Comparison of ENCODE assay signal across 20 cellular contexts in genomic region chr1:207304710-207305151, GRCh38. TPM values are rescaled to one million over a fixed set of nuclear protein-coding genes. Genes with fewer than 3 reads are reported as not detected.
A peak's percentile ranks its signal among the peaks of the same experiment; 100 is the strongest.
DNase-seq lines count a peak whose midpoint lies in the region; ATAC-seq, FAIRE-seq and TF ChIP-seq lines count a peak whose summit lies in the region.
"Had no signal": no experiment of that assay in that cellular context is flagged by ENCODE, and none has a peak within 500 bp of the region (broad histone marks: within the 10 kb centered on the region; RNA-seq: fewer than 3 reads in every experiment).

No MANE protein-coding gene starts in this region.

- H3K27me3 ChIP-seq in bronchial epithelial cell (ENCODE audit: control insufficient read depth, insufficient read depth, low read length): no peaks in the 10 kb centered on the region
- H3K27me3 ChIP-seq: BLaER1, tibial nerve had no signal

- FAIRE-seq in bronchial epithelial cell (lab: Jason Lieb, UNC): no peak

- H3K36me3 ChIP-seq in bronchial epithelial cell (ENCODE audit: control insufficient read depth, insufficient read depth, low read length): no peaks in the 10 kb centered on the region
- H3K36me3 ChIP-seq: BLaER1, tibial nerve had no signal

- TF ChIP-seq CTCF in bronchial epithelial cell (IDR thresholded peaks at IDR 0.05; ENCODE audit: insufficient read depth, low read length, severe bottlenecking): no peak

- H3K27me3 Mint-ChIP-seq in stimulated activated naive CD8-positive, alpha-beta T cell treated with anti-CD3 and anti-CD28 coated beads, Interleukin-15, amount 100 ng/mL, for 72 hours: no peaks in the 10 kb centered on the region

- DNase-seq in DMS53 treated with DMSO at 0.1 percent for 48 hours (lab: John Stamatoyannopoulos, UW; ENCODE audit: unreplicated experiment): peak; percentile 99
- DNase-seq in bronchial epithelial cell (ENCODE audit: low read depth): peak; percentile 92
- no peak for DNase-seq in left colon
- no peak for DNase-seq in NOMO-1 treated with dmso at 0.1 percent for 144 hours (lab: John Stamatoyannopoulos, UW; ENCODE audit: unreplicated experiment)
- DNase-seq in mesenteric fat pad (ENCODE audit: low spot score): no peak
- DNase-seq in stimulated activated naive CD8-positive, alpha-beta T cell treated with anti-CD3 and anti-CD28 coated beads, Interleukin-15, amount 100 ng/mL, for 72 hours: no peak
- DNase-seq: activated CD4-positive, CD25-positive, alpha-beta regulatory T cell treated with anti-CD3 and anti-CD28 coated beads, Interleukin-2, amount 50 U/mL, for 72 hours; activated gamma-delta T cell treated with Interleukin-2 at 50 U/mL for 16 hours; aorta; KBM-7; left cardiac atrium; NCI-H1092 treated with DMSO at 0.1 percent for 48 hours; NCI-H226; nucleus accumbens had no signal

- peaks cover 28% of the 10 kb centered on the region for H3K4me1 Mint-ChIP-seq in stimulated activated naive CD8-positive, alpha-beta T cell treated with anti-CD3 and anti-CD28 coated beads, Interleukin-15, amount 100 ng/mL, for 72 hours

- no peak overlapping the region for H3K4me3 ChIP-seq in bronchial epithelial cell (ENCODE audit: low read depth, low read length)
- H3K4me3 ChIP-seq: BLaER1, skin epidermis, tibial nerve had no signal

- no peak overlapping the region for H3K27ac Mint-ChIP-seq in stimulated activated naive CD8-positive, alpha-beta T cell treated with anti-CD3 and anti-CD28 coated beads, Interleukin-15, amount 100 ng/mL, for 72 hours
- H3K27ac Mint-ChIP-seq: T-helper 2 cell treated with Interferon-gamma antibody and Interleukin-4, amounts not matched to agents 5 μg/mL and 100 μg/mL, for 36 hours had no signal

- intact Hi-C loops in left colon (cut with DNase I, micrococcal nuclease): no loop called here

- peaks cover 14 to 15% of the 10 kb centered on the region in 2 donors for H3K9me3 Mint-ChIP-seq in stimulated activated naive CD8-positive, alpha-beta T cell treated with anti-CD3 and anti-CD28 coated beads, Interleukin-15, amount 100 ng/mL, for 72 hours
- H3K9me3 Mint-ChIP-seq: T-helper 2 cell treated with Interferon-gamma antibody and Interleukin-4, amounts not matched to agents 5 μg/mL and 100 μg/mL, for 36 hours had no signal

- TF ChIP-seq RAD21 in Ishikawa (IDR thresholded peaks at IDR 0.05; ENCODE audit: low read depth): no peak

- ATAC-seq in left colon: peak; percentile 39
- no peak for ATAC-seq in HG02610 (IDR thresholded peaks at IDR 0.05; ENCODE audit: unreplicated experiment)
- no peak for ATAC-seq in stimulated activated naive CD8-positive, alpha-beta T cell treated with anti-CD3 and anti-CD28 coated beads, Interleukin-15, amount 100 ng/mL, for 72 hours
- ATAC-seq: left cardiac atrium had no signal

- no peak overlapping the region for H3K4me3 Mint-ChIP-seq in stimulated activated naive CD8-positive, alpha-beta T cell treated with anti-CD3 and anti-CD28 coated beads, Interleukin-15, amount 100 ng/mL, for 72 hours
- H3K4me3 Mint-ChIP-seq: T-helper 2 cell treated with Interferon-gamma antibody and Interleukin-4, amounts not matched to agents 5 μg/mL and 100 μg/mL, for 36 hours had no signal

- peak; percentile 61; the same call in 1 of the 2 replicates for TF ChIP-seq EP300 in Ishikawa (IDR thresholded peaks at IDR 0.05; ENCODE audit: borderline replicate concordance)

TF ChIP-seq in Ishikawa, 13 proteins besides CTCF, POLR2A, EP300 and RAD21:
- TF ChIP-seq NFIC (IDR thresholded peaks at IDR 0.05) (peak; percentile 36; the same call in 1 of the 2 replicates), FOXM1 (IDR thresholded peaks at IDR 0.05; ENCODE audit: borderline replicate concordance, low read depth) (peak; percentile 54; the same call in 1 of the 2 replicates), ZBTB7A (IDR thresholded peaks at IDR 0.05; ENCODE audit: low read depth) (no peak)

RNA-seq across cellular contexts. Expression of gene CD55, which starts 16.7 kb away (rescaled TPM):
- total RNA-seq in bronchial epithelial cell: 63.4 and 85.3 TPM in 2 replicates
- 10 to 100 TPM; 44.0 to 75.4 TPM for total RNA-seq in left colon
- total RNA-seq in mesenteric fat pad: 82.3 TPM

Comparison
In these comparisons a context has a peak if more than half of its experiments do, and no peak if none do; other contexts are left out.
1. DNase-seq: peak in DMS53 treated with DMSO at 0.1 percent for 48 hours (single experiment) and bronchial epithelial cell (single experiment); none in left colon (0 of 2), NOMO-1 treated with dmso at 0.1 percent for 144 hours (single experiment), mesenteric fat pad (single experiment) and stimulated activated naive CD8-positive, alpha-beta T cell treated with anti-CD3 and anti-CD28 coated beads, Interleukin-15, amount 100 ng/mL, for 72 hours (0 of 2).